Comparison of ENCODE assay signal across 1 cellular context in the genomic region with DNA sequence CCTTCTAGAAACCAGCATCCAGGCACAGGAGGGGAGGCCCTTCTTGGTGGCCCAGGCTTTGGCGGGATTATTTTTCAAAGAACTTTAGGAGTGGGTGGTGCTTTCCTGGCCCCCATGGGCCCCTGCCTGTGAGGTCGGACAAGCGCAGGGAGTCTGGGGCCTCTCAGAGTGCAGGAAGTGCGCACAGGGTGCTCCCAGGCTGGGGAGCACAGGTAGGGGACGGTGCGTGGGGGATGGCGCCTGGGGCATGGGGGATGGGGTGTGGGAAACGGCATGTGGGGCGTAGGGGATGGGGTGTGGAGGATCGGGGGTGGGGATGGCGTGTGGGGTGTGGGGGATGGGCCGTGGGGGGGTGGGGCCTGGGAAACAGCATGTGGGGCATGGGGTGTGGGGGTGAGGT.
TF ChIP-seq lines count a peak whose summit lies in the region.

No MANE protein-coding gene starts in this region.

TF ChIP-seq in GM23338, 12 proteins besides CTCF, POLR2A, EP300 and RAD21 (continued from another document):
- TF ChIP-seq, protein P1, sequence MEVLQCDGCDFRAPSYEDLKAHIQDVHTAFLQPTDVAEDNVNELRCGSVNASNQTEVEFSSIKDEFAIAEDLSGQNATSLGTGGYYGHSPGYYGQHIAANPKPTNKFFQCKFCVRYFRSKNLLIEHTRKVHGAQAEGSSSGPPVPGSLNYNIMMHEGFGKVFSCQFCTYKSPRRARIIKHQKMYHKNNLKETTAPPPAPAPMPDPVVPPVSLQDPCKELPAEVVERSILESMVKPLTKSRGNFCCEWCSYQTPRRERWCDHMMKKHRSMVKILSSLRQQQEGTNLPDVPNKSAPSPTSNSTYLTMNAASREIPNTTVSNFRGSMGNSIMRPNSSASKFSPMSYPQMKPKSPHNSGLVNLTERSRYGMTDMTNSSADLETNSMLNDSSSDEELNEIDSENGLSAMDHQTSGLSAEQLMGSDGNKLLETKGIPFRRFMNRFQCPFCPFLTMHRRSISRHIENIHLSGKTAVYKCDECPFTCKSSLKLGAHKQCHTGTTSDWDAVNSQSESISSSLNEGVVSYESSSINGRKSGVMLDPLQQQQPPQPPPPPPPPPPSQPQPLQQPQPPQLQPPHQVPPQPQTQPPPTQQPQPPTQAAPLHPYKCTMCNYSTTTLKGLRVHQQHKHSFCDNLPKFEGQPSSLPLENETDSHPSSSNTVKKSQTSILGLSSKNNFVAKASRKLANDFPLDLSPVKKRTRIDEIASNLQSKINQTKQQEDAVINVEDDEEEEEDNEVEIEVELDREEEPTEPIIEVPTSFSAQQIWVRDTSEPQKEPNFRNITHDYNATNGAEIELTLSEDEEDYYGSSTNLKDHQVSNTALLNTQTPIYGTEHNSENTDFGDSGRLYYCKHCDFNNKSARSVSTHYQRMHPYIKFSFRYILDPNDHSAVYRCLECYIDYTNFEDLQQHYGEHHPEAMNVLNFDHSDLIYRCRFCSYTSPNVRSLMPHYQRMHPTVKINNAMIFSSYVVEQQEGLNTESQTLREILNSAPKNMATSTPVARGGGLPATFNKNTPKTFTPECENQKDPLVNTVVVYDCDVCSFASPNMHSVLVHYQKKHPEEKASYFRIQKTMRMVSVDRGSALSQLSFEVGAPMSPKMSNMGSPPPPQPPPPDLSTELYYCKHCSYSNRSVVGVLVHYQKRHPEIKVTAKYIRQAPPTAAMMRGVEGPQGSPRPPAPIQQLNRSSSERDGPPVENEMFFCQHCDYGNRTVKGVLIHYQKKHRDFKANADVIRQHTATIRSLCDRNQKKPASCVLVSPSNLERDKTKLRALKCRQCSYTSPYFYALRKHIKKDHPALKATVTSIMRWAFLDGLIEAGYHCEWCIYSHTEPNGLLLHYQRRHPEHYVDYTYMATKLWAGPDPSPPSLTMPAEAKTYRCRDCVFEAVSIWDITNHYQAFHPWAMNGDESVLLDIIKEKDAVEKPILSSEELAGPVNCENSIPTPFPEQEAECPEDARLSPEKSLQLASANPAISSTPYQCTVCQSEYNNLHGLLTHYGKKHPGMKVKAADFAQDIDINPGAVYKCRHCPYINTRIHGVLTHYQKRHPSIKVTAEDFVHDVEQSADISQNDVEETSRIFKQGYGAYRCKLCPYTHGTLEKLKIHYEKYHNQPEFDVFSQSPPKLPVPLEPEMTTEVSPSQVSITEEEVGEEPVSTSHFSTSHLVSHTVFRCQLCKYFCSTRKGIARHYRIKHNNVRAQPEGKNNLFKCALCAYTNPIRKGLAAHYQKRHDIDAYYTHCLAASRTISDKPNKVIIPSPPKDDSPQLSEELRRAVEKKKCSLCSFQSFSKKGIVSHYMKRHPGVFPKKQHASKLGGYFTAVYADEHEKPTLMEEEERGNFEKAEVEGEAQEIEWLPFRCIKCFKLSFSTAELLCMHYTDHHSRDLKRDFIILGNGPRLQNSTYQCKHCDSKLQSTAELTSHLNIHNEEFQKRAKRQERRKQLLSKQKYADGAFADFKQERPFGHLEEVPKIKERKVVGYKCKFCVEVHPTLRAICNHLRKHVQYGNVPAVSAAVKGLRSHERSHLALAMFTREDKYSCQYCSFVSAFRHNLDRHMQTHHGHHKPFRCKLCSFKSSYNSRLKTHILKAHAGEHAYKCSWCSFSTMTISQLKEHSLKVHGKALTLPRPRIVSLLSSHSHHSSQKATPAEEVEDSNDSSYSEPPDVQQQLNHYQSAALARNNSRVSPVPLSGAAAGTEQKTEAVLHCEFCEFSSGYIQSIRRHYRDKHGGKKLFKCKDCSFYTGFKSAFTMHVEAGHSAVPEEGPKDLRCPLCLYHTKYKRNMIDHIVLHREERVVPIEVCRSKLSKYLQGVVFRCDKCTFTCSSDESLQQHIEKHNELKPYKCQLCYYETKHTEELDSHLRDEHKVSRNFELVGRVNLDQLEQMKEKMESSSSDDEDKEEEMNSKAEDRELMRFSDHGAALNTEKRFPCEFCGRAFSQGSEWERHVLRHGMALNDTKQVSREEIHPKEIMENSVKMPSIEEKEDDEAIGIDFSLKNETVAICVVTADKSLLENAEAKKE (CRISPR knock-in tag; IDR thresholded peaks at IDR 0.05) = no peak
- TF ChIP-seq ZNF114 (CRISPR knock-in tag; IDR thresholded peaks at IDR 0.05) = no peak
- TF ChIP-seq EZH2phosphoT487 (IDR thresholded peaks at IDR 0.05; ENCODE audit: unreplicated experiment) = no peak
- TF ChIP-seq, protein P2, sequence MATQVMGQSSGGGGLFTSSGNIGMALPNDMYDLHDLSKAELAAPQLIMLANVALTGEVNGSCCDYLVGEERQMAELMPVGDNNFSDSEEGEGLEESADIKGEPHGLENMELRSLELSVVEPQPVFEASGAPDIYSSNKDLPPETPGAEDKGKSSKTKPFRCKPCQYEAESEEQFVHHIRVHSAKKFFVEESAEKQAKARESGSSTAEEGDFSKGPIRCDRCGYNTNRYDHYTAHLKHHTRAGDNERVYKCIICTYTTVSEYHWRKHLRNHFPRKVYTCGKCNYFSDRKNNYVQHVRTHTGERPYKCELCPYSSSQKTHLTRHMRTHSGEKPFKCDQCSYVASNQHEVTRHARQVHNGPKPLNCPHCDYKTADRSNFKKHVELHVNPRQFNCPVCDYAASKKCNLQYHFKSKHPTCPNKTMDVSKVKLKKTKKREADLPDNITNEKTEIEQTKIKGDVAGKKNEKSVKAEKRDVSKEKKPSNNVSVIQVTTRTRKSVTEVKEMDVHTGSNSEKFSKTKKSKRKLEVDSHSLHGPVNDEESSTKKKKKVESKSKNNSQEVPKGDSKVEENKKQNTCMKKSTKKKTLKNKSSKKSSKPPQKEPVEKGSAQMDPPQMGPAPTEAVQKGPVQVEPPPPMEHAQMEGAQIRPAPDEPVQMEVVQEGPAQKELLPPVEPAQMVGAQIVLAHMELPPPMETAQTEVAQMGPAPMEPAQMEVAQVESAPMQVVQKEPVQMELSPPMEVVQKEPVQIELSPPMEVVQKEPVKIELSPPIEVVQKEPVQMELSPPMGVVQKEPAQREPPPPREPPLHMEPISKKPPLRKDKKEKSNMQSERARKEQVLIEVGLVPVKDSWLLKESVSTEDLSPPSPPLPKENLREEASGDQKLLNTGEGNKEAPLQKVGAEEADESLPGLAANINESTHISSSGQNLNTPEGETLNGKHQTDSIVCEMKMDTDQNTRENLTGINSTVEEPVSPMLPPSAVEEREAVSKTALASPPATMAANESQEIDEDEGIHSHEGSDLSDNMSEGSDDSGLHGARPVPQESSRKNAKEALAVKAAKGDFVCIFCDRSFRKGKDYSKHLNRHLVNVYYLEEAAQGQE (IDR thresholded peaks at IDR 0.05; ENCODE audit: unreplicated experiment) = no peak
- TF ChIP-seq CREB1 (CRISPR knock-in tag; IDR thresholded peaks at IDR 0.05; ENCODE audit: low read depth) = no peak
- TF ChIP-seq EZH2 (IDR thresholded peaks at IDR 0.05; ENCODE audit: low read depth, unreplicated experiment) = no peak
- no peak for TF ChIP-seq JUNB (IDR thresholded peaks at IDR 0.05; ENCODE audit: unreplicated experiment)
- TF ChIP-seq STAT1 (IDR thresholded peaks at IDR 0.05; ENCODE audit: unreplicated experiment) = no peak
